1 cellular context compared by ENCODE assay signal in the genomic region with DNA sequence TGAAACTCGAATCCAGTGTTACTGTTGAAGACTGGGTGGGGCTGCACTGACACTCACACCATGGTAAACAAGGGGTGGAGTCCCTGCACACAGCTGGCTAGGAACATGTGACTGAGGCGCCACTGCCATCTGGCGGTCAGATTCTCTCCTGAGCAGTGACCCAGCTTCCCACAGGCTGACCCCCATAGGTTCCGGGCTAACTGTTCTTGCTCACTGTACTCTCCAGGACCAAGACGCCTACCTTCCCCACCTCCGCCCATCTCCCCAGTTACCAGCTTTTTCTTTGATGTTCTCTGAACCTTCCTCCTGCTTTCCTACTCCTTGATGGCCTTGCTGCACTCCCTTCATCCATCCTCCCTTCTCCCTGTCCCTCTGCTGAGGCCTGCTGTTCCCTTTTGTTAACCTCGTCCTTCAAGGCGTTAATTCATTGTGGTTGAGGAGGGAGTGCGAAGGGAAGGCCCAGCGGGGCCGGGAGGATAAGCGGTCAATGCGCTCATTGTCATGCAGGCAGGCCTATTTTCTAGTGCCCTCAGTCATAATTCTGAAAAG.
TF ChIP-seq lines count a peak whose summit lies in the region.

No MANE protein-coding gene starts in this region.

TF ChIP-seq in K562, 482 proteins besides CTCF, POLR2A, EP300 and RAD21 (continued from another document):
- TF ChIP-seq, protein P1, sequence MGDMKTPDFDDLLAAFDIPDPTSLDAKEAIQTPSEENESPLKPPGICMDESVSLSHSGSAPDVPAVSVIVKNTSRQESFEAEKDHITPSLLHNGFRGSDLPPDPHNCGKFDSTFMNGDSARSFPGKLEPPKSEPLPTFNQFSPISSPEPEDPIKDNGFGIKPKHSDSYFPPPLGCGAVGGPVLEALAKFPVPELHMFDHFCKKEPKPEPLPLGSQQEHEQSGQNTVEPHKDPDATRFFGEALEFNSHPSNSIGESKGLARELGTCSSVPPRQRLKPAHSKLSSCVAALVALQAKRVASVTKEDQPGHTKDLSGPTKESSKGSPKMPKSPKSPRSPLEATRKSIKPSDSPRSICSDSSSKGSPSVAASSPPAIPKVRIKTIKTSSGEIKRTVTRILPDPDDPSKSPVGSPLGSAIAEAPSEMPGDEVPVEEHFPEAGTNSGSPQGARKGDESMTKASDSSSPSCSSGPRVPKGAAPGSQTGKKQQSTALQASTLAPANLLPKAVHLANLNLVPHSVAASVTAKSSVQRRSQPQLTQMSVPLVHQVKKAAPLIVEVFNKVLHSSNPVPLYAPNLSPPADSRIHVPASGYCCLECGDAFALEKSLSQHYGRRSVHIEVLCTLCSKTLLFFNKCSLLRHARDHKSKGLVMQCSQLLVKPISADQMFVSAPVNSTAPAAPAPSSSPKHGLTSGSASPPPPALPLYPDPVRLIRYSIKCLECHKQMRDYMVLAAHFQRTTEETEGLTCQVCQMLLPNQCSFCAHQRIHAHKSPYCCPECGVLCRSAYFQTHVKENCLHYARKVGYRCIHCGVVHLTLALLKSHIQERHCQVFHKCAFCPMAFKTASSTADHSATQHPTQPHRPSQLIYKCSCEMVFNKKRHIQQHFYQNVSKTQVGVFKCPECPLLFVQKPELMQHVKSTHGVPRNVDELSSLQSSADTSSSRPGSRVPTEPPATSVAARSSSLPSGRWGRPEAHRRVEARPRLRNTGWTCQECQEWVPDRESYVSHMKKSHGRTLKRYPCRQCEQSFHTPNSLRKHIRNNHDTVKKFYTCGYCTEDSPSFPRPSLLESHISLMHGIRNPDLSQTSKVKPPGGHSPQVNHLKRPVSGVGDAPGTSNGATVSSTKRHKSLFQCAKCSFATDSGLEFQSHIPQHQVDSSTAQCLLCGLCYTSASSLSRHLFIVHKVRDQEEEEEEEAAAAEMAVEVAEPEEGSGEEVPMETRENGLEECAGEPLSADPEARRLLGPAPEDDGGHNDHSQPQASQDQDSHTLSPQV (IDR thresholded peaks at IDR 0.05), result no peak
- TF ChIP-seq, protein P2, sequence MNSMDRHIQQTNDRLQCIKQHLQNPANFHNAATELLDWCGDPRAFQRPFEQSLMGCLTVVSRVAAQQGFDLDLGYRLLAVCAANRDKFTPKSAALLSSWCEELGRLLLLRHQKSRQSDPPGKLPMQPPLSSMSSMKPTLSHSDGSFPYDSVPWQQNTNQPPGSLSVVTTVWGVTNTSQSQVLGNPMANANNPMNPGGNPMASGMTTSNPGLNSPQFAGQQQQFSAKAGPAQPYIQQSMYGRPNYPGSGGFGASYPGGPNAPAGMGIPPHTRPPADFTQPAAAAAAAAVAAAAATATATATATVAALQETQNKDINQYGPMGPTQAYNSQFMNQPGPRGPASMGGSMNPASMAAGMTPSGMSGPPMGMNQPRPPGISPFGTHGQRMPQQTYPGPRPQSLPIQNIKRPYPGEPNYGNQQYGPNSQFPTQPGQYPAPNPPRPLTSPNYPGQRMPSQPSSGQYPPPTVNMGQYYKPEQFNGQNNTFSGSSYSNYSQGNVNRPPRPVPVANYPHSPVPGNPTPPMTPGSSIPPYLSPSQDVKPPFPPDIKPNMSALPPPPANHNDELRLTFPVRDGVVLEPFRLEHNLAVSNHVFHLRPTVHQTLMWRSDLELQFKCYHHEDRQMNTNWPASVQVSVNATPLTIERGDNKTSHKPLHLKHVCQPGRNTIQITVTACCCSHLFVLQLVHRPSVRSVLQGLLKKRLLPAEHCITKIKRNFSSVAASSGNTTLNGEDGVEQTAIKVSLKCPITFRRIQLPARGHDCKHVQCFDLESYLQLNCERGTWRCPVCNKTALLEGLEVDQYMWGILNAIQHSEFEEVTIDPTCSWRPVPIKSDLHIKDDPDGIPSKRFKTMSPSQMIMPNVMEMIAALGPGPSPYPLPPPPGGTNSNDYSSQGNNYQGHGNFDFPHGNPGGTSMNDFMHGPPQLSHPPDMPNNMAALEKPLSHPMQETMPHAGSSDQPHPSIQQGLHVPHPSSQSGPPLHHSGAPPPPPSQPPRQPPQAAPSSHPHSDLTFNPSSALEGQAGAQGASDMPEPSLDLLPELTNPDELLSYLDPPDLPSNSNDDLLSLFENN (IDR thresholded peaks at IDR 0.05; ENCODE audit: low read depth in 2 of 2, low read length in 2 of 2), result no peak
- TF ChIP-seq RFX1 (IDR thresholded peaks at IDR 0.05), result no peak
- TF ChIP-seq DACH1 (IDR thresholded peaks at IDR 0.05; ENCODE audit: partially characterized antibody), result peak; percentile 95
- no peak for TF ChIP-seq RBM39 (optimal IDR thresholded peaks at IDR 0.05; ENCODE audit: low read depth, low read length)
- TF ChIP-seq RCOR1 (IDR thresholded peaks at IDR 0.05; ENCODE audit: borderline replicate concordance in 1 of 2, low read depth in 2 of 2, low read length in 2 of 2), result peak in 1 of 2 experiments; percentile 37; a peak in 1 of 4 replicates
- TF ChIP-seq ZNF184 (CRISPR knock-in tag; IDR thresholded peaks at IDR 0.05), result no peak
- TF ChIP-seq ZNF76 (CRISPR knock-in tag; IDR thresholded peaks at IDR 0.05; ENCODE audit: borderline replicate concordance), result no peak
- TF ChIP-seq ATF7 (IDR thresholded peaks at IDR 0.05), result peak; percentile 30; the same call in 1 of the 2 replicates
- TF ChIP-seq TOE1 (IDR thresholded peaks at IDR 0.05; ENCODE audit: borderline replicate concordance), result peak; percentile 60; the same call in 1 of the 2 replicates
- no peak for TF ChIP-seq TOE1 (CRISPR knock-in tag; IDR thresholded peaks at IDR 0.05; ENCODE audit: borderline replicate concordance, low read depth)
- peak; percentile 88; the same call in 1 of the 2 replicates for TF ChIP-seq FOXK1 (CRISPR knock-in tag; IDR thresholded peaks at IDR 0.05; ENCODE audit: borderline replicate concordance)
- TF ChIP-seq, protein P3, sequence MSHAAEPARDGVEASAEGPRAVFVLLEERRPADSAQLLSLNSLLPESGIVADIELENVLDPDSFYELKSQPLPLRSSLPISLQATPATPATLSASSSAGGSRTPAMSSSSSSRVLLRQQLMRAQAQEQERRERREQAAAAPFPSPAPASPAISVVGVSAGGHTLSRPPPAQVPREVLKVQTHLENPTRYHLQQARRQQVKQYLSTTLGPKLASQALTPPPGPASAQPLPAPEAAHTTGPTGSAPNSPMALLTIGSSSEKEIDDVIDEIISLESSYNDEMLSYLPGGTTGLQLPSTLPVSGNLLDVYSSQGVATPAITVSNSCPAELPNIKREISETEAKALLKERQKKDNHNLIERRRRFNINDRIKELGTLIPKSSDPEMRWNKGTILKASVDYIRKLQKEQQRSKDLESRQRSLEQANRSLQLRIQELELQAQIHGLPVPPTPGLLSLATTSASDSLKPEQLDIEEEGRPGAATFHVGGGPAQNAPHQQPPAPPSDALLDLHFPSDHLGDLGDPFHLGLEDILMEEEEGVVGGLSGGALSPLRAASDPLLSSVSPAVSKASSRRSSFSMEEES (CRISPR knock-in tag; IDR thresholded peaks at IDR 0.05), result peak; percentile 29
- TF ChIP-seq, protein P4, sequence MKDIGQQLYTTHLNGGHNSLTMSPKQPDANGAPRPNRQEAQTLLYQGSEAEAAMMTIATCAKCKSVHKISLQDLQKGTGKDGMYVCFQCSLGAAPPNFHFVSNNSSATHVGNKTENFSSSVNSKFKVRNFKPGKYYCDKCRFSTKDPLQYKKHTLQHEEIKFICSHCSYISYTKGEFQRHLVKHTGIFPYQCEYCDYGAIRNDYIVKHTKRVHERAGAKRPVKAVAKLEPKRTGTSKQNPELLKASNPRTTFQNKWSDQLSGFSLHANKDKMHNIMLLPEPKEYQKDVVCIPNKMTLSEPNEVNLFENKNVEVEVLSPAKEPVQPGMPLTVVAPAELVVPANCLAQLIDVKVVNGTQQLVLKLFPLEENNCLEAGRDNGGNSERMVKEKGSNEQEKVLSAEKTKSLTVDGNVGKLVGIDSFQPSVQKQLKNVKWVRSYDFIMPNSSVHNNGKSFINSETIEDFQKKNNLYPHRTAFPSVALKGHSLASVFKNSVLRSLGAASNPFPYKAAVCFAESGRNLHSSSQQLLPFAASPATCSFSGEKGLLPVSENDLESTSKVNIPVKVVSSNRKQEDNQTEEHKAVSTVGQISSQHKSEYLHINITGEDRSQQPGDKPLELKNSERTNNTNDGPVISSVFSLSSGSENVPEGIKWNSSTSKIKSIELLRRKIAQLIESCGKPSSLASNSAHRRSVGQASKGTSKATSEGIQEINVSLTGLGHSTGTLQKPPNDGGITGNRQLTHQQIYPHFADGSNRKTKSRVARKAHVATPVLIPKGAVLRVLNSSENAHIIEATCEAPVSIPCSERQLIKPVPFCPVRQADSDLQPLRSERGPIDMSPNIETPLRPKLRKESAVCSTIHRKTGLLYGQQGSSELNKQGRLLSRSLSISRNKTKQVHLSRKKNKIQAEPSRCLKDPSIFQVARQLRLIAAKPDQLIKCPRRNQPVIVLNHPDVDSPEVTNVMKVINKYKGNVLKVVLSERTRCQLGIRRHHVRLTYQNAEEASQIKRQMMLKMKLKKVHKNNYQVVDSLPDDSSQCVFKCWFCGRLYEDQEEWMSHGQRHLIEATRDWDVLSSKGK (CRISPR knock-in tag; IDR thresholded peaks at IDR 0.05), result no peak
- peak in 1 of 2 experiments; percentile 63; a peak in 2 of 4 replicates for TF ChIP-seq MAZ (CRISPR knock-in tag; conservative IDR thresholded peaks at IDR 0.05 in 1 of 2, IDR thresholded peaks at IDR 0.05 in 1 of 2)
- no peak for TF ChIP-seq FIP1L1 (IDR thresholded peaks at IDR 0.05; ENCODE audit: low read depth, low read length, poor library complexity, severe bottlenecking)
- no peak for TF ChIP-seq ZNF75A (CRISPR knock-in tag; IDR thresholded peaks at IDR 0.05)
- no peak for TF ChIP-seq ZSCAN29 (IDR thresholded peaks at IDR 0.05)
